In the genomic region with DNA sequence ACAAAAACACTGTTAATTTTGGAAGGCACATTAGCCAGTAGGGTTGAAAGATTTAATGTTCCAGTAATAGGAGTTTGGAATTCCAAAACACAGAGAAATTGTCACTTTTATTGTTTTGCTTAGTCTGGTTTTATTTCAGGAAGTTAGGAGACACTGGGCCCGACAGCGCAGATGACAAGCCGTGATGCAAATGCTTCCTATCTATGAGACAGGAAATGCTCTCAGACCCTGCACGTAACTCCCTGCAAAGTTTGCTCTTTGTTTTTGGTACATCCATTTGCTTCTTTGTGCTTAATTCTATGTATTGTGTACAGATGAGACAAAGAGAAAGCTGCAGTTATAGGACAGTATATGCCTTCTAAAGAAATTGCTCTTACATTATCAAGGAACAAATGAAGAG, we compare ENCODE assay signal across 1 cellular context.
TF ChIP-seq lines count a peak whose summit lies in the region.

No MANE protein-coding gene starts in this region.

TF ChIP-seq in K562, 482 proteins besides CTCF, POLR2A, EP300 and RAD21 (continued from another document):
- TF ChIP-seq ZNF609 (CRISPR knock-in tag; IDR thresholded peaks at IDR 0.05; ENCODE audit: borderline replicate concordance) (no peak), TRIM25 (IDR thresholded peaks at IDR 0.05; ENCODE audit: borderline replicate concordance) (no peak), SIN3B (IDR thresholded peaks at IDR 0.05; ENCODE audit: low read depth) (no peak), BRF1 (IDR thresholded peaks at IDR 0.05; ENCODE audit: borderline replicate concordance, extremely low read depth, insufficient read length) (no peak), ZC3H11A (IDR thresholded peaks at IDR 0.05; ENCODE audit: low read depth, low read length) (no peak), FOXA1 (IDR thresholded peaks at IDR 0.05; ENCODE audit: borderline replicate concordance) (no peak), GABPA (tag; conservative IDR thresholded peaks at IDR 0.05; ENCODE audit: low read depth) (peak; percentile 69), KLF13 (tag; IDR thresholded peaks at IDR 0.05; ENCODE audit: borderline replicate concordance, low read depth) (no peak), ZNF347 (CRISPR knock-in tag; IDR thresholded peaks at IDR 0.05; ENCODE audit: low read depth) (no peak), CEBPG (CRISPR knock-in tag; IDR thresholded peaks at IDR 0.05) (no peak), CEBPG (tag; conservative IDR thresholded peaks at IDR 0.05 in 1 of 2, IDR thresholded peaks at IDR 0.05 in 1 of 2) (peak in 1 of 2 experiments; percentile 55; a peak in 1 of 4 replicates), TEAD2 (tag; IDR thresholded peaks at IDR 0.05) (no peak), ETV1 (tag; conservative IDR thresholded peaks at IDR 0.05; ENCODE audit: low read depth) (peak; percentile 79), SMAD4 (CRISPR knock-in tag; conservative IDR thresholded peaks at IDR 0.05) (0 out of 2 replicates have a peak, but pooled peaks have one; percentile 30), BRCA1 (IDR thresholded peaks at IDR 0.05) (no peak), BRCA1 (CRISPR knock-in tag; IDR thresholded peaks at IDR 0.05) (no peak), MAFF (IDR thresholded peaks at IDR 0.05; ENCODE audit: low read length) (no peak), ZNF41 (CRISPR knock-in tag; conservative IDR thresholded peaks at IDR 0.05) (no peak), POLR2H (tag; IDR thresholded peaks at IDR 0.05; ENCODE audit: low read depth) (peak; percentile 29; the same call in 1 of the 2 replicates), U2AF1 (optimal IDR thresholded peaks at IDR 0.05; ENCODE audit: low read depth, low read length) (no peak), MAZ (CRISPR knock-in tag; conservative IDR thresholded peaks at IDR 0.05 in 1 of 2, IDR thresholded peaks at IDR 0.05 in 1 of 2) (no peak), NR1H2 (CRISPR knock-in tag; IDR thresholded peaks at IDR 0.05) (no peak), ZNF764 (CRISPR knock-in tag; IDR thresholded peaks at IDR 0.05; ENCODE audit: low read depth) (no peak), TBL1XR1 (IDR thresholded peaks at IDR 0.05; ENCODE audit: low read length in 2 of 2) (no peak), BMI1 (IDR thresholded peaks at IDR 0.05; ENCODE audit: low read length) (no peak), RUNX1 (IDR thresholded peaks at IDR 0.05; ENCODE audit: low read depth) (no peak), XRCC5 (IDR thresholded peaks at IDR 0.05; ENCODE audit: low read depth, low read length) (no peak), JUN (IDR thresholded peaks at IDR 0.05; ENCODE audit: borderline replicate concordance, low read depth, low read length) (no peak), JUN (CRISPR knock-in tag; IDR thresholded peaks at IDR 0.05; ENCODE audit: borderline replicate concordance) (no peak), EHMT2 (IDR thresholded peaks at IDR 0.05) (no peak), ARNT (IDR thresholded peaks at IDR 0.05) (no peak), HDAC2 (IDR thresholded peaks at IDR 0.05) (no peak), ZNF57 (CRISPR knock-in tag; IDR thresholded peaks at IDR 0.05) (no peak), CHD1 (IDR thresholded peaks at IDR 0.05; ENCODE audit: low read length) (no peak), C11orf30 (IDR thresholded peaks at IDR 0.05; ENCODE audit: low read depth) (no peak), CREM (IDR thresholded peaks at IDR 0.05; ENCODE audit: low read depth) (peak; percentile 67), TCF7 (IDR thresholded peaks at IDR 0.05; ENCODE audit: borderline replicate concordance) (no peak), BDP1 (IDR thresholded peaks at IDR 0.05; ENCODE audit: insufficient read depth, insufficient read length) (no peak), FOSL1 (tag; conservative IDR thresholded peaks at IDR 0.05) (0 out of 2 replicates have a peak, but pooled peaks have one; percentile 6), ESRRA (IDR thresholded peaks at IDR 0.05; ENCODE audit: borderline replicate concordance, low read depth) (no peak), PTBP1 (IDR thresholded peaks at IDR 0.05; ENCODE audit: low read depth, low read length) (no peak), THRA (IDR thresholded peaks at IDR 0.05) (no peak), ATF1 (CRISPR knock-in tag; IDR thresholded peaks at IDR 0.05) (no peak), ATF1 (tag; IDR thresholded peaks at IDR 0.05) (peak; percentile 68), EP400 (IDR thresholded peaks at IDR 0.05) (0 out of 2 replicates have a peak, but pooled peaks have one; percentile 12), MEIS2 (IDR thresholded peaks at IDR 0.05; ENCODE audit: partially characterized antibody) (peak; percentile 14), ZNF79 (CRISPR knock-in tag; IDR thresholded peaks at IDR 0.05; ENCODE audit: low read depth) (0 out of 2 replicates have a peak, but pooled peaks have one; percentile 20), NR2C2 (CRISPR knock-in tag; IDR thresholded peaks at IDR 0.05) (no peak), NR2C2 (tag; IDR thresholded peaks at IDR 0.05) (peak; percentile 32; the same call in 1 of the 2 replicates), HEY1 (CRISPR knock-in tag; IDR thresholded peaks at IDR 0.05; ENCODE audit: borderline replicate concordance) (no peak), ZNF175 (CRISPR knock-in tag; IDR thresholded peaks at IDR 0.05; ENCODE audit: low read depth) (peak; percentile 62; the same call in 1 of the 2 replicates)
- TF ChIP-seq, protein P1, sequence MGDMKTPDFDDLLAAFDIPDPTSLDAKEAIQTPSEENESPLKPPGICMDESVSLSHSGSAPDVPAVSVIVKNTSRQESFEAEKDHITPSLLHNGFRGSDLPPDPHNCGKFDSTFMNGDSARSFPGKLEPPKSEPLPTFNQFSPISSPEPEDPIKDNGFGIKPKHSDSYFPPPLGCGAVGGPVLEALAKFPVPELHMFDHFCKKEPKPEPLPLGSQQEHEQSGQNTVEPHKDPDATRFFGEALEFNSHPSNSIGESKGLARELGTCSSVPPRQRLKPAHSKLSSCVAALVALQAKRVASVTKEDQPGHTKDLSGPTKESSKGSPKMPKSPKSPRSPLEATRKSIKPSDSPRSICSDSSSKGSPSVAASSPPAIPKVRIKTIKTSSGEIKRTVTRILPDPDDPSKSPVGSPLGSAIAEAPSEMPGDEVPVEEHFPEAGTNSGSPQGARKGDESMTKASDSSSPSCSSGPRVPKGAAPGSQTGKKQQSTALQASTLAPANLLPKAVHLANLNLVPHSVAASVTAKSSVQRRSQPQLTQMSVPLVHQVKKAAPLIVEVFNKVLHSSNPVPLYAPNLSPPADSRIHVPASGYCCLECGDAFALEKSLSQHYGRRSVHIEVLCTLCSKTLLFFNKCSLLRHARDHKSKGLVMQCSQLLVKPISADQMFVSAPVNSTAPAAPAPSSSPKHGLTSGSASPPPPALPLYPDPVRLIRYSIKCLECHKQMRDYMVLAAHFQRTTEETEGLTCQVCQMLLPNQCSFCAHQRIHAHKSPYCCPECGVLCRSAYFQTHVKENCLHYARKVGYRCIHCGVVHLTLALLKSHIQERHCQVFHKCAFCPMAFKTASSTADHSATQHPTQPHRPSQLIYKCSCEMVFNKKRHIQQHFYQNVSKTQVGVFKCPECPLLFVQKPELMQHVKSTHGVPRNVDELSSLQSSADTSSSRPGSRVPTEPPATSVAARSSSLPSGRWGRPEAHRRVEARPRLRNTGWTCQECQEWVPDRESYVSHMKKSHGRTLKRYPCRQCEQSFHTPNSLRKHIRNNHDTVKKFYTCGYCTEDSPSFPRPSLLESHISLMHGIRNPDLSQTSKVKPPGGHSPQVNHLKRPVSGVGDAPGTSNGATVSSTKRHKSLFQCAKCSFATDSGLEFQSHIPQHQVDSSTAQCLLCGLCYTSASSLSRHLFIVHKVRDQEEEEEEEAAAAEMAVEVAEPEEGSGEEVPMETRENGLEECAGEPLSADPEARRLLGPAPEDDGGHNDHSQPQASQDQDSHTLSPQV (IDR thresholded peaks at IDR 0.05), result peak; percentile 41
- TF ChIP-seq, protein P2, sequence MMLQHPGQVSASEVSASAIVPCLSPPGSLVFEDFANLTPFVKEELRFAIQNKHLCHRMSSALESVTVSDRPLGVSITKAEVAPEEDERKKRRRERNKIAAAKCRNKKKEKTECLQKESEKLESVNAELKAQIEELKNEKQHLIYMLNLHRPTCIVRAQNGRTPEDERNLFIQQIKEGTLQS (IDR thresholded peaks at IDR 0.05), result peak; percentile 38; the same call in 1 of the 2 replicates
- TF ChIP-seq, protein P2 (CRISPR knock-in tag; conservative IDR thresholded peaks at IDR 0.05), result no peak
- TF ChIP-seq, protein P3, sequence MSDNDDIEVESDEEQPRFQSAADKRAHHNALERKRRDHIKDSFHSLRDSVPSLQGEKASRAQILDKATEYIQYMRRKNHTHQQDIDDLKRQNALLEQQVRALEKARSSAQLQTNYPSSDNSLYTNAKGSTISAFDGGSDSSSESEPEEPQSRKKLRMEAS (CRISPR knock-in tag; IDR thresholded peaks at IDR 0.05), result no peak
- TF ChIP-seq, protein P4, sequence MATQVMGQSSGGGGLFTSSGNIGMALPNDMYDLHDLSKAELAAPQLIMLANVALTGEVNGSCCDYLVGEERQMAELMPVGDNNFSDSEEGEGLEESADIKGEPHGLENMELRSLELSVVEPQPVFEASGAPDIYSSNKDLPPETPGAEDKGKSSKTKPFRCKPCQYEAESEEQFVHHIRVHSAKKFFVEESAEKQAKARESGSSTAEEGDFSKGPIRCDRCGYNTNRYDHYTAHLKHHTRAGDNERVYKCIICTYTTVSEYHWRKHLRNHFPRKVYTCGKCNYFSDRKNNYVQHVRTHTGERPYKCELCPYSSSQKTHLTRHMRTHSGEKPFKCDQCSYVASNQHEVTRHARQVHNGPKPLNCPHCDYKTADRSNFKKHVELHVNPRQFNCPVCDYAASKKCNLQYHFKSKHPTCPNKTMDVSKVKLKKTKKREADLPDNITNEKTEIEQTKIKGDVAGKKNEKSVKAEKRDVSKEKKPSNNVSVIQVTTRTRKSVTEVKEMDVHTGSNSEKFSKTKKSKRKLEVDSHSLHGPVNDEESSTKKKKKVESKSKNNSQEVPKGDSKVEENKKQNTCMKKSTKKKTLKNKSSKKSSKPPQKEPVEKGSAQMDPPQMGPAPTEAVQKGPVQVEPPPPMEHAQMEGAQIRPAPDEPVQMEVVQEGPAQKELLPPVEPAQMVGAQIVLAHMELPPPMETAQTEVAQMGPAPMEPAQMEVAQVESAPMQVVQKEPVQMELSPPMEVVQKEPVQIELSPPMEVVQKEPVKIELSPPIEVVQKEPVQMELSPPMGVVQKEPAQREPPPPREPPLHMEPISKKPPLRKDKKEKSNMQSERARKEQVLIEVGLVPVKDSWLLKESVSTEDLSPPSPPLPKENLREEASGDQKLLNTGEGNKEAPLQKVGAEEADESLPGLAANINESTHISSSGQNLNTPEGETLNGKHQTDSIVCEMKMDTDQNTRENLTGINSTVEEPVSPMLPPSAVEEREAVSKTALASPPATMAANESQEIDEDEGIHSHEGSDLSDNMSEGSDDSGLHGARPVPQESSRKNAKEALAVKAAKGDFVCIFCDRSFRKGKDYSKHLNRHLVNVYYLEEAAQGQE (CRISPR knock-in tag; IDR thresholded peaks at IDR 0.05; ENCODE audit: low read depth), result no peak
